In genomic region chr2:171745141-171745540, GRCh38 we compare ENCODE assay signal across 23 cellular contexts. TPM values are rescaled to one million over a fixed set of nuclear protein-coding genes. Genes with fewer than 3 reads are reported as not detected.
DNase-seq lines count a peak whose midpoint lies in the region; ATAC-seq, FAIRE-seq and TF ChIP-seq lines count a peak whose summit lies in the region.
"Had no signal": no experiment of that assay in that cellular context is flagged by ENCODE, and none has a peak within 500 bp of the region (broad histone marks: within the 10 kb centered on the region; RNA-seq: fewer than 3 reads in every experiment).

No MANE protein-coding gene starts in this region.

- no peak overlapping the region for H3K4me3 Mint-ChIP-seq in activated CD4-positive, alpha-beta T cell treated with anti-CD3 and anti-CD28 coated beads for 36 hours
- H3K4me3 Mint-ChIP-seq in activated CD4-positive, alpha-beta T cell treated with anti-CD3 and anti-CD28 coated beads, Interleukin-2, amount 10 ng/mL, durations not matched to agents 24 days and 14 days = no peak overlapping the region
- no peak overlapping the region for H3K4me3 Mint-ChIP-seq in stimulated activated effector memory CD8-positive, alpha-beta T cell treated with anti-CD3 and anti-CD28 coated beads, Interleukin-12 subunit alpha, Interleukin-12 subunit beta, amount 100 ng/mL, for 72 hours
- H3K4me3 Mint-ChIP-seq in effector memory CD8-positive, alpha-beta T cell = no peak overlapping the region
- H3K4me3 Mint-ChIP-seq: CD14-positive monocyte; CD4-positive, alpha-beta T cell; CD8-positive, alpha-beta memory T cell had no signal

- CTCF ChIA-PET in activated CD4-positive, alpha-beta T cell treated with anti-CD3 and anti-CD28 coated beads for 36 hours (lab: Charles Lee) = no interaction called here

- no peak overlapping the region for H3K27ac Mint-ChIP-seq in activated CD4-positive, alpha-beta T cell treated with anti-CD3 and anti-CD28 coated beads for 36 hours
- H3K27ac Mint-ChIP-seq in activated CD4-positive, alpha-beta T cell treated with anti-CD3 and anti-CD28 coated beads, Interleukin-2, amount 10 ng/mL, durations not matched to agents 24 days and 14 days = no peak overlapping the region
- H3K27ac Mint-ChIP-seq in stimulated activated effector memory CD8-positive, alpha-beta T cell treated with anti-CD3 and anti-CD28 coated beads, Interleukin-12 subunit alpha, Interleukin-12 subunit beta, amount 100 ng/mL, for 72 hours = no peak overlapping the region
- H3K27ac Mint-ChIP-seq in effector memory CD8-positive, alpha-beta T cell = no peak overlapping the region
- H3K27ac Mint-ChIP-seq: CD14-positive monocyte; CD4-positive, alpha-beta T cell had no signal

- no peaks in the 10 kb centered on the region for H3K27me3 Mint-ChIP-seq in activated CD4-positive, alpha-beta T cell treated with anti-CD3 and anti-CD28 coated beads for 36 hours
- H3K27me3 Mint-ChIP-seq in activated CD4-positive, alpha-beta T cell treated with anti-CD3 and anti-CD28 coated beads, Interleukin-2, amount 10 ng/mL, durations not matched to agents 24 days and 14 days = no peaks in the 10 kb centered on the region
- no peaks in the 10 kb centered on the region for H3K27me3 Mint-ChIP-seq in effector memory CD8-positive, alpha-beta T cell
- H3K27me3 Mint-ChIP-seq: CD4-positive, alpha-beta T cell; CD8-positive, alpha-beta memory T cell had no signal

- no peak for TF ChIP-seq POLR2A in GM12891 (IDR thresholded peaks at IDR 0.05; ENCODE audit: low read depth, low read length)

- peak; percentile 51 for ATAC-seq in activated CD4-positive, alpha-beta T cell treated with anti-CD3 and anti-CD28 coated beads for 36 hours
- peak; percentile 88 for ATAC-seq in stimulated activated effector memory CD8-positive, alpha-beta T cell treated with anti-CD3 and anti-CD28 coated beads, Interleukin-12 subunit alpha, Interleukin-12 subunit beta, amount 100 ng/mL, for 72 hours
- ATAC-seq in effector memory CD8-positive, alpha-beta T cell (replicated peaks) = no peak
- ATAC-seq: A549 had no signal

- peak; percentile 47 for FAIRE-seq in GM12891 (lab: Jason Lieb, UNC)
- FAIRE-seq: A549, GM12892, H1 had no signal

- intact Hi-C loops in activated CD4-positive, alpha-beta T cell treated with anti-CD3 and anti-CD28 coated beads for 36 hours (cut with DNase I, micrococcal nuclease) = no loop called here
- intact Hi-C loops in activated CD4-positive, alpha-beta T cell treated with anti-CD3 and anti-CD28 coated beads, Interleukin-2, amount 10 ng/mL, durations not matched to agents 24 days and 14 days (cut with micrococcal nuclease) = no loop called here

- H3K9me3 Mint-ChIP-seq in activated CD4-positive, alpha-beta T cell treated with anti-CD3 and anti-CD28 coated beads for 36 hours (ENCODE audit: low read depth) = no peaks in the 10 kb centered on the region
- no peaks in the 10 kb centered on the region for H3K9me3 Mint-ChIP-seq in activated CD4-positive, alpha-beta T cell treated with anti-CD3 and anti-CD28 coated beads, Interleukin-2, amount 10 ng/mL, durations not matched to agents 24 days and 14 days
- no peaks in the 10 kb centered on the region for H3K9me3 Mint-ChIP-seq in stimulated activated effector memory CD8-positive, alpha-beta T cell treated with anti-CD3 and anti-CD28 coated beads, Interleukin-12 subunit alpha, Interleukin-12 subunit beta, amount 100 ng/mL, for 72 hours
- no peaks in the 10 kb centered on the region for H3K9me3 Mint-ChIP-seq in effector memory CD8-positive, alpha-beta T cell
- H3K9me3 Mint-ChIP-seq: CD14-positive monocyte; CD4-positive, alpha-beta T cell; CD8-positive, alpha-beta memory T cell had no signal

- no peak for DNase-seq in activated CD4-positive, alpha-beta T cell treated with anti-CD3 and anti-CD28 coated beads for 36 hours
- no peak for DNase-seq in activated CD4-positive, alpha-beta T cell treated with anti-CD3 and anti-CD28 coated beads, Interleukin-2, amount 10 ng/mL, durations not matched to agents 24 days and 14 days
- DNase-seq in GM12891 (ENCODE audit: insufficient read length, low spot score) (no peak), NCI-H82 treated with DMSO at 0.1 percent for 48 hours (lab: John Stamatoyannopoulos, UW; ENCODE audit: unreplicated experiment) (peak; percentile 30), NCI-H2081 treated with DMSO at 0.1 percent for 48 hours (lab: John Stamatoyannopoulos, UW) (no peak)
- no peak for DNase-seq in stimulated activated effector memory CD8-positive, alpha-beta T cell treated with anti-CD3 and anti-CD28 coated beads, Interleukin-12 subunit alpha, Interleukin-12 subunit beta, amount 100 ng/mL, for 72 hours (ENCODE audit: low spot score in 2 of 2)
- DNase-seq in effector memory CD8-positive, alpha-beta T cell = no peak
- DNase-seq: 8988T; ACHN; AML-193; BE2C; CD4-positive, alpha-beta T cell; CD8-positive, alpha-beta memory T cell; DMS53; DMS79 treated with DMSO at 0.1 percent for 48 hours; GF-D8; GM23248; H7; HCEC 1CT had no signal

- POLR2A ChIA-PET in activated CD4-positive, alpha-beta T cell treated with anti-CD3 and anti-CD28 coated beads for 36 hours (lab: Charles Lee) = no interaction called here

- peaks cover 24% of the 10 kb centered on the region for H3K36me3 Mint-ChIP-seq in activated CD4-positive, alpha-beta T cell treated with anti-CD3 and anti-CD28 coated beads for 36 hours (ENCODE audit: low read depth)
- H3K36me3 Mint-ChIP-seq in activated CD4-positive, alpha-beta T cell treated with anti-CD3 and anti-CD28 coated beads, Interleukin-2, amount 10 ng/mL, durations not matched to agents 24 days and 14 days (ENCODE audit: low read depth) = peaks cover 47% of the 10 kb centered on the region
- H3K36me3 Mint-ChIP-seq in stimulated activated effector memory CD8-positive, alpha-beta T cell treated with anti-CD3 and anti-CD28 coated beads, Interleukin-12 subunit alpha, Interleukin-12 subunit beta, amount 100 ng/mL, for 72 hours = peaks cover 89% of the 10 kb centered on the region
- H3K36me3 Mint-ChIP-seq in effector memory CD8-positive, alpha-beta T cell (ENCODE audit: insufficient read depth) = peaks cover 42% of the 10 kb centered on the region

- peaks cover 8% of the 10 kb centered on the region for H3K4me1 Mint-ChIP-seq in activated CD4-positive, alpha-beta T cell treated with anti-CD3 and anti-CD28 coated beads for 36 hours
- H3K4me1 Mint-ChIP-seq in activated CD4-positive, alpha-beta T cell treated with anti-CD3 and anti-CD28 coated beads, Interleukin-2, amount 10 ng/mL, durations not matched to agents 24 days and 14 days = no peaks in the 10 kb centered on the region
- no peaks in the 10 kb centered on the region for H3K4me1 Mint-ChIP-seq in stimulated activated effector memory CD8-positive, alpha-beta T cell treated with anti-CD3 and anti-CD28 coated beads, Interleukin-12 subunit alpha, Interleukin-12 subunit beta, amount 100 ng/mL, for 72 hours
- peaks cover 2 to 9% of the 10 kb centered on the region in 2 donors for H3K4me1 Mint-ChIP-seq in effector memory CD8-positive, alpha-beta T cell (ENCODE audit: low read depth in 2 of 2)
- H3K4me1 Mint-ChIP-seq: CD14-positive monocyte had no signal

TF ChIP-seq in GM12891, 5 proteins besides CTCF, POLR2A, EP300 and RAD21:
- TF ChIP-seq POLR2AphosphoS5 (IDR thresholded peaks at IDR 0.05; ENCODE audit: low read depth, low read length) = no peak
- TF ChIP-seq POU2F2 (IDR thresholded peaks at IDR 0.05; ENCODE audit: low read depth, low read length) = no peak
- no peak for TF ChIP-seq SPI1 (IDR thresholded peaks at IDR 0.05; ENCODE audit: low read depth, low read length)
- no peak for TF ChIP-seq PAX5 (IDR thresholded peaks at IDR 0.05; ENCODE audit: insufficient read depth, low read length, severe bottlenecking)
- TF ChIP-seq TAF1 (IDR thresholded peaks at IDR 0.05; ENCODE audit: low read depth, low read length) = no peak

RNA-seq across cellular contexts. Expression of gene DYNC1I2, which starts 57.9 kb away (rescaled TPM):
- total RNA-seq in activated CD4-positive, alpha-beta T cell treated with anti-CD3 and anti-CD28 coated beads for 36 hours = 10 to 100 TPM; 46.2 to 51.1 TPM
- 49.7 and 55.1 TPM in 2 replicates for total RNA-seq in activated CD4-positive, alpha-beta T cell treated with anti-CD3 and anti-CD28 coated beads, Interleukin-2, amount 10 ng/mL, durations not matched to agents 24 days and 14 days
- polyA plus RNA-seq in GM12891 (2012; ENCODE audit: low read depth, missing spikeins) = 48.4 TPM
